Comparison of ENCODE assay signal across 8 cellular contexts in the genomic region with DNA sequence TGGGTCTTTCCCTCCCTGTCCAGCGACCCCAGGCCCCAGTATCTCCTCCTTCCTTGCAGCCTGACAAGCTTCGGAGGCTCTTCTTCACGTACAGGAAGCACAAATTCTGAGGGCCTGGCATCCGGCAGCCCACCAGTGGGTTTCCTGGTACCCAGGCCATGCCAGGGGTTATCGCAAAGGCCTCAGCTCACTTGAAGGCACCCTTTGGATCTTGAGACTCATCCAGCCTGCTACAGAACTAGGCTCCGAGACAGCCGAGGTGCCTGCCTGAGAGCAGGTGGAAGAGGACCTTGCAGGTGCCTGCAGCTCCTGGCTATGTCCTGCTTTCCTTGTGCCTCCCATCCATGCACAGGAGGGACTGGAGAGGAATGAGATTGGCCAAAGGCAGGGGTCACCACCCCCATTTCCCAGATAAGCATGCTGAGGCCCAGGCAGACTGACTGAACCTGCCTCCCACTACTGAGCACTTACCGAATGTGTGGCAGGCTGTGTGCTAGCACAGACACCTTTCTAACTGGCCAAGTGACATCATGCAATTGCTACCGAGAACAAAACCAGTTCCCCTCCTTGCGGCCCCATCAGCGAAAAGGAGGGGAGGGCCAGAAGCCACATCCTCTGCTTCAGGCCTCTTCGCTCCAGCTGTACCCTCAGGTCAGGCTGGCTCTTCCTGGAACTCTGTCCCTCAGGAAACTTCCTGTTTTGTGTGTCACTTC.
DNase-seq lines count a peak whose midpoint lies in the region; ATAC-seq lines count a peak whose summit lies in the region.

No MANE protein-coding gene starts in this region.

- H3K4me3 Mint-ChIP-seq in stimulated activated memory B cell treated with anti-CD40 and anti-IgM and Interleukin-4, amounts not matched to agents 10 μg/mL and 1 μg/mL and 100 μg/mL, for 72 hours: no peak overlapping the region

- H3K4me1 ChIP-seq in effector memory CD4-positive, alpha-beta T cell (ENCODE audit: control insufficient read depth, insufficient read depth, low read length, poor library complexity, severe bottlenecking): peaks cover 39% of the 10 kb centered on the region

- ATAC-seq in GM18868 (IDR thresholded peaks at IDR 0.05; ENCODE audit: unreplicated experiment) (peak; percentile 83), HG03060 (IDR thresholded peaks at IDR 0.05; ENCODE audit: low read depth, unreplicated experiment) (peak; percentile 50)
- ATAC-seq in stimulated activated memory B cell treated with anti-CD40 and anti-IgM and Interleukin-4, amounts not matched to agents 10 μg/mL and 1 μg/mL and 100 μg/mL, for 72 hours: peak; percentile 53

- no peaks in the 10 kb centered on the region for H3K36me3 Mint-ChIP-seq in stimulated activated memory B cell treated with anti-CD40 and anti-IgM and Interleukin-4, amounts not matched to agents 10 μg/mL and 1 μg/mL and 100 μg/mL, for 72 hours

- peak in 3 of 4 experiments; percentile 22 to 48 (median 24) for DNase-seq in activated CD4-positive, CD25-positive, alpha-beta regulatory T cell (lab: John Stamatoyannopoulos, UW)
- peak in 2 of 3 donors; percentile 29 to 30 for DNase-seq in effector memory CD4-positive, alpha-beta T cell
- DNase-seq in NCI-H526 (lab: John Stamatoyannopoulos, UW): no peak
- no peak for DNase-seq in RKO (ENCODE audit: low spot score)
- no peak for DNase-seq in kidney glomerular epithelial cell (lab: John Stamatoyannopoulos, UW)

- H3K27me3 Mint-ChIP-seq in stimulated activated memory B cell treated with anti-CD40 and anti-IgM and Interleukin-4, amounts not matched to agents 10 μg/mL and 1 μg/mL and 100 μg/mL, for 72 hours: no peaks in the 10 kb centered on the region

- H3K27ac ChIP-seq in effector memory CD4-positive, alpha-beta T cell (ENCODE audit: insufficient read depth, low read length, poor library complexity, severe bottlenecking): peak overlapping the region; percentile 35

- H3K27ac Mint-ChIP-seq in stimulated activated memory B cell treated with anti-CD40 and anti-IgM and Interleukin-4, amounts not matched to agents 10 μg/mL and 1 μg/mL and 100 μg/mL, for 72 hours: no peak overlapping the region

- H3K9me3 ChIP-seq in effector memory CD4-positive, alpha-beta T cell (ENCODE audit: control insufficient read depth, low read length): no peaks in the 10 kb centered on the region

- H3K4me3 ChIP-seq in effector memory CD4-positive, alpha-beta T cell (ENCODE audit: insufficient read depth, low read depth, low read length, poor library complexity, severe bottlenecking): peak overlapping the region; percentile 7

- H3K27me3 ChIP-seq in effector memory CD4-positive, alpha-beta T cell (replicated peaks; ENCODE audit: control insufficient read depth, insufficient read depth, low read length, poor library complexity, severe bottlenecking): no peaks in the 10 kb centered on the region

- no peaks in the 10 kb centered on the region for H3K36me3 ChIP-seq in effector memory CD4-positive, alpha-beta T cell (ENCODE audit: control insufficient read depth, insufficient read depth, low read length)

- H3K9me3 Mint-ChIP-seq in stimulated activated memory B cell treated with anti-CD40 and anti-IgM and Interleukin-4, amounts not matched to agents 10 μg/mL and 1 μg/mL and 100 μg/mL, for 72 hours: no peaks in the 10 kb centered on the region

- peaks cover 15% of the 10 kb centered on the region for H3K4me1 Mint-ChIP-seq in stimulated activated memory B cell treated with anti-CD40 and anti-IgM and Interleukin-4, amounts not matched to agents 10 μg/mL and 1 μg/mL and 100 μg/mL, for 72 hours

Comparison
In these comparisons a context has a peak if more than half of its experiments do, and no peak if none do; other contexts are left out.
1. DNase-seq: peak in activated CD4-positive, CD25-positive, alpha-beta regulatory T cell (3 of 4) and effector memory CD4-positive, alpha-beta T cell (2 of 3); none in NCI-H526 (0 of 2), RKO (single experiment) and kidney glomerular epithelial cell (single experiment).
2. Peak in every context shown above with its lines, with median percentiles within 50 percentile points of each other: ATAC-seq.